Comparison of ENCODE assay signal across 25 cellular contexts in the genomic region with DNA sequence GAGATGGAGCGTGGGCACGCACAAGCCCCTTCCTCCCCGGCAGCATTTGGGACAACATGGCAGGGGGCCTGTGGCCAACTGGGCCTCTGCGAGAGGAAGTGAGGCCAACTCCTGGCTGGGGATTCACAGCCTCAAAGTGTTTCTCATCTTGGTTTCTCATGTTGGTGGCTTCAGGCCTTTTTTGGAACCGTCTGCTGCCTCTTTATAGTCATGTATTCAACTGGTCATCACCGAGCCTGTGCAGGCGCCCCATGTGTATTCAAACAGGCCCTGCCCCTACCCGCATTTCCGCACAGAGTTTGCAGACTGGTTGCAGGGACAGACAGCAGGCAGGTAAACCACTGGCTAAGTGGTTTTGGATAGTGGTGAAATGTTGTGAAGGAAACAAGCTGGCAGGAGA. TPM values are rescaled to one million over a fixed set of nuclear protein-coding genes. Genes with fewer than 3 reads are reported as not detected.
"Had no signal": no experiment of that assay in that cellular context is flagged by ENCODE, and none has a peak within 500 bp of the region (broad histone marks: within the 10 kb centered on the region; RNA-seq: fewer than 3 reads in every experiment).

No MANE protein-coding gene starts in this region.

- H3K4me3 Mint-ChIP-seq: activated naive CD8-positive, alpha-beta T cell; activated T-cell treated with anti-CD3 and anti-CD28 coated beads, Interleukin-2, amount 50 U/mL, for 4 hours; effector memory CD8-positive, alpha-beta T cell; stimulated activated naive CD8-positive, alpha-beta T cell treated with anti-CD3 and anti-CD28 coated beads, Interleukin-15, amount 100 ng/mL, for 72 hours; type B pancreatic cell had no signal

- ATAC-seq: activated T-cell treated with anti-CD3 and anti-CD28 coated beads, Interleukin-2, amount 50 U/mL, for 4 hours; body of pancreas; effector memory CD8-positive, alpha-beta T cell; left cardiac atrium; stimulated activated naive CD8-positive, alpha-beta T cell treated with anti-CD3 and anti-CD28 coated beads, Interleukin-15, amount 100 ng/mL, for 72 hours had no signal

- H3K27ac ChIP-seq: body of pancreas, esophagus squamous epithelium, SK-N-MC had no signal

- H3K36me3 Mint-ChIP-seq: activated naive CD8-positive, alpha-beta T cell had no signal

- H3K9me3 ChIP-seq: body of pancreas, esophagus squamous epithelium had no signal

- FAIRE-seq: islet of Langerhans, TTC549 had no signal

- H3K9me3 Mint-ChIP-seq: activated T-cell treated with anti-CD3 and anti-CD28 coated beads, Interleukin-2, amount 50 U/mL, for 4 hours; effector memory CD8-positive, alpha-beta T cell; stimulated activated naive CD8-positive, alpha-beta T cell treated with anti-CD3 and anti-CD28 coated beads, Interleukin-15, amount 100 ng/mL, for 72 hours; type B pancreatic cell had no signal

- H3K4me3 ChIP-seq: body of pancreas, esophagus squamous epithelium, SK-N-MC had no signal

- H3K27me3 ChIP-seq: body of pancreas, esophagus squamous epithelium had no signal

- DNase-seq: activated CD4-positive, alpha-beta T cell treated with anti-CD3 and anti-CD28 coated beads, Interleukin-2, amount 50 U/mL, for 4 hours; activated gamma-delta T cell; activated T-cell treated with anti-CD3 and anti-CD28 coated beads, Interleukin-2, amount 50 U/mL, for 4 hours; amygdala; body of pancreas; effector memory CD8-positive, alpha-beta T cell; esophagus squamous epithelium; left cardiac atrium; stimulated activated CD4-positive, alpha-beta T cell treated with anti-CD3 and anti-CD28 coated beads, Interleukin-12 subunit alpha, Interleukin-12 subunit beta, amount 100 ng/mL, for 4 hours; stimulated activated CD4-positive, alpha-beta T cell treated with anti-CD3 and anti-CD28 coated beads, Interleukin-1b, Interleukin-23, amount 100 ng/mL, for 48 hours; stimulated activated naive CD8-positive, alpha-beta T cell treated with anti-CD3 and anti-CD28 coated beads, Interleukin-15, amount 100 ng/mL, for 72 hours had no signal

- H3K27me3 Mint-ChIP-seq: activated naive CD8-positive, alpha-beta T cell; effector memory CD8-positive, alpha-beta T cell; progenitor cell of endocrine pancreas; stimulated activated naive CD8-positive, alpha-beta T cell treated with anti-CD3 and anti-CD28 coated beads, Interleukin-15, amount 100 ng/mL, for 72 hours; type B pancreatic cell had no signal

- H3K4me1 ChIP-seq: body of pancreas, esophagus squamous epithelium had no signal

- H3K27ac Mint-ChIP-seq: activated naive CD8-positive, alpha-beta T cell; progenitor cell of endocrine pancreas; type B pancreatic cell had no signal

RNA-seq across cellular contexts. Expression of gene APOC2, which starts 38.2 kb away (rescaled TPM):
- total RNA-seq: activated T-cell treated with anti-CD3 and anti-CD28 coated beads, Interleukin-2, amount 50 U/mL, for 4 hours; body of pancreas; cardiac septum; dermis microvascular lymphatic vessel endothelial cell; left cardiac atrium; osteoblast; progenitor cell of endocrine pancreas; T-helper 2 cell treated with Interferon-gamma antibody and Interleukin-4, amounts not matched to agents 100 ng/mL and 5 ng/mL, for 36 hours had no signal
- polyA plus RNA-seq: neural cell had no signal

RNA-seq across cellular contexts. Expression of gene APOC4, which starts 42.0 kb away (rescaled TPM):
- total RNA-seq: activated T-cell treated with anti-CD3 and anti-CD28 coated beads, Interleukin-2, amount 50 U/mL, for 4 hours; body of pancreas; cardiac septum; dermis microvascular lymphatic vessel endothelial cell; esophagus squamous epithelium; left cardiac atrium; lower leg skin; mesenteric fat pad; osteoblast; progenitor cell of endocrine pancreas; T-helper 2 cell treated with Interferon-gamma antibody and Interleukin-4, amounts not matched to agents 100 ng/mL and 5 ng/mL, for 36 hours; temporal lobe had no signal
- polyA plus RNA-seq: neural cell had no signal
